1 cellular context compared by ENCODE assay signal in genomic region chr4:103019319-103020124, GRCh38.
A peak's percentile ranks its signal among the peaks of the same experiment; 100 is the strongest.
TF ChIP-seq lines count a peak whose summit lies in the region.

Gene SLC9B1, minus strand, starts transcription at chr4:103019705. Its CDS starts 27,994 bp downstream, at chr4:102991711.

TF ChIP-seq in K562, 482 proteins besides CTCF, POLR2A, EP300 and RAD21 (continued from another document and continues in another):
- TF ChIP-seq, protein P1, sequence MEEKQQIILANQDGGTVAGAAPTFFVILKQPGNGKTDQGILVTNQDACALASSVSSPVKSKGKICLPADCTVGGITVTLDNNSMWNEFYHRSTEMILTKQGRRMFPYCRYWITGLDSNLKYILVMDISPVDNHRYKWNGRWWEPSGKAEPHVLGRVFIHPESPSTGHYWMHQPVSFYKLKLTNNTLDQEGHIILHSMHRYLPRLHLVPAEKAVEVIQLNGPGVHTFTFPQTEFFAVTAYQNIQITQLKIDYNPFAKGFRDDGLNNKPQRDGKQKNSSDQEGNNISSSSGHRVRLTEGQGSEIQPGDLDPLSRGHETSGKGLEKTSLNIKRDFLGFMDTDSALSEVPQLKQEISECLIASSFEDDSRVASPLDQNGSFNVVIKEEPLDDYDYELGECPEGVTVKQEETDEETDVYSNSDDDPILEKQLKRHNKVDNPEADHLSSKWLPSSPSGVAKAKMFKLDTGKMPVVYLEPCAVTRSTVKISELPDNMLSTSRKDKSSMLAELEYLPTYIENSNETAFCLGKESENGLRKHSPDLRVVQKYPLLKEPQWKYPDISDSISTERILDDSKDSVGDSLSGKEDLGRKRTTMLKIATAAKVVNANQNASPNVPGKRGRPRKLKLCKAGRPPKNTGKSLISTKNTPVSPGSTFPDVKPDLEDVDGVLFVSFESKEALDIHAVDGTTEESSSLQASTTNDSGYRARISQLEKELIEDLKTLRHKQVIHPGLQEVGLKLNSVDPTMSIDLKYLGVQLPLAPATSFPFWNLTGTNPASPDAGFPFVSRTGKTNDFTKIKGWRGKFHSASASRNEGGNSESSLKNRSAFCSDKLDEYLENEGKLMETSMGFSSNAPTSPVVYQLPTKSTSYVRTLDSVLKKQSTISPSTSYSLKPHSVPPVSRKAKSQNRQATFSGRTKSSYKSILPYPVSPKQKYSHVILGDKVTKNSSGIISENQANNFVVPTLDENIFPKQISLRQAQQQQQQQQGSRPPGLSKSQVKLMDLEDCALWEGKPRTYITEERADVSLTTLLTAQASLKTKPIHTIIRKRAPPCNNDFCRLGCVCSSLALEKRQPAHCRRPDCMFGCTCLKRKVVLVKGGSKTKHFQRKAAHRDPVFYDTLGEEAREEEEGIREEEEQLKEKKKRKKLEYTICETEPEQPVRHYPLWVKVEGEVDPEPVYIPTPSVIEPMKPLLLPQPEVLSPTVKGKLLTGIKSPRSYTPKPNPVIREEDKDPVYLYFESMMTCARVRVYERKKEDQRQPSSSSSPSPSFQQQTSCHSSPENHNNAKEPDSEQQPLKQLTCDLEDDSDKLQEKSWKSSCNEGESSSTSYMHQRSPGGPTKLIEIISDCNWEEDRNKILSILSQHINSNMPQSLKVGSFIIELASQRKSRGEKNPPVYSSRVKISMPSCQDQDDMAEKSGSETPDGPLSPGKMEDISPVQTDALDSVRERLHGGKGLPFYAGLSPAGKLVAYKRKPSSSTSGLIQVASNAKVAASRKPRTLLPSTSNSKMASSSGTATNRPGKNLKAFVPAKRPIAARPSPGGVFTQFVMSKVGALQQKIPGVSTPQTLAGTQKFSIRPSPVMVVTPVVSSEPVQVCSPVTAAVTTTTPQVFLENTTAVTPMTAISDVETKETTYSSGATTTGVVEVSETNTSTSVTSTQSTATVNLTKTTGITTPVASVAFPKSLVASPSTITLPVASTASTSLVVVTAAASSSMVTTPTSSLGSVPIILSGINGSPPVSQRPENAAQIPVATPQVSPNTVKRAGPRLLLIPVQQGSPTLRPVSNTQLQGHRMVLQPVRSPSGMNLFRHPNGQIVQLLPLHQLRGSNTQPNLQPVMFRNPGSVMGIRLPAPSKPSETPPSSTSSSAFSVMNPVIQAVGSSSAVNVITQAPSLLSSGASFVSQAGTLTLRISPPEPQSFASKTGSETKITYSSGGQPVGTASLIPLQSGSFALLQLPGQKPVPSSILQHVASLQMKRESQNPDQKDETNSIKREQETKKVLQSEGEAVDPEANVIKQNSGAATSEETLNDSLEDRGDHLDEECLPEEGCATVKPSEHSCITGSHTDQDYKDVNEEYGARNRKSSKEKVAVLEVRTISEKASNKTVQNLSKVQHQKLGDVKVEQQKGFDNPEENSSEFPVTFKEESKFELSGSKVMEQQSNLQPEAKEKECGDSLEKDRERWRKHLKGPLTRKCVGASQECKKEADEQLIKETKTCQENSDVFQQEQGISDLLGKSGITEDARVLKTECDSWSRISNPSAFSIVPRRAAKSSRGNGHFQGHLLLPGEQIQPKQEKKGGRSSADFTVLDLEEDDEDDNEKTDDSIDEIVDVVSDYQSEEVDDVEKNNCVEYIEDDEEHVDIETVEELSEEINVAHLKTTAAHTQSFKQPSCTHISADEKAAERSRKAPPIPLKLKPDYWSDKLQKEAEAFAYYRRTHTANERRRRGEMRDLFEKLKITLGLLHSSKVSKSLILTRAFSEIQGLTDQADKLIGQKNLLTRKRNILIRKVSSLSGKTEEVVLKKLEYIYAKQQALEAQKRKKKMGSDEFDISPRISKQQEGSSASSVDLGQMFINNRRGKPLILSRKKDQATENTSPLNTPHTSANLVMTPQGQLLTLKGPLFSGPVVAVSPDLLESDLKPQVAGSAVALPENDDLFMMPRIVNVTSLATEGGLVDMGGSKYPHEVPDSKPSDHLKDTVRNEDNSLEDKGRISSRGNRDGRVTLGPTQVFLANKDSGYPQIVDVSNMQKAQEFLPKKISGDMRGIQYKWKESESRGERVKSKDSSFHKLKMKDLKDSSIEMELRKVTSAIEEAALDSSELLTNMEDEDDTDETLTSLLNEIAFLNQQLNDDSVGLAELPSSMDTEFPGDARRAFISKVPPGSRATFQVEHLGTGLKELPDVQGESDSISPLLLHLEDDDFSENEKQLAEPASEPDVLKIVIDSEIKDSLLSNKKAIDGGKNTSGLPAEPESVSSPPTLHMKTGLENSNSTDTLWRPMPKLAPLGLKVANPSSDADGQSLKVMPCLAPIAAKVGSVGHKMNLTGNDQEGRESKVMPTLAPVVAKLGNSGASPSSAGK (IDR thresholded peaks at IDR 0.05), result peak; percentile 93
- TF ChIP-seq, protein P2, sequence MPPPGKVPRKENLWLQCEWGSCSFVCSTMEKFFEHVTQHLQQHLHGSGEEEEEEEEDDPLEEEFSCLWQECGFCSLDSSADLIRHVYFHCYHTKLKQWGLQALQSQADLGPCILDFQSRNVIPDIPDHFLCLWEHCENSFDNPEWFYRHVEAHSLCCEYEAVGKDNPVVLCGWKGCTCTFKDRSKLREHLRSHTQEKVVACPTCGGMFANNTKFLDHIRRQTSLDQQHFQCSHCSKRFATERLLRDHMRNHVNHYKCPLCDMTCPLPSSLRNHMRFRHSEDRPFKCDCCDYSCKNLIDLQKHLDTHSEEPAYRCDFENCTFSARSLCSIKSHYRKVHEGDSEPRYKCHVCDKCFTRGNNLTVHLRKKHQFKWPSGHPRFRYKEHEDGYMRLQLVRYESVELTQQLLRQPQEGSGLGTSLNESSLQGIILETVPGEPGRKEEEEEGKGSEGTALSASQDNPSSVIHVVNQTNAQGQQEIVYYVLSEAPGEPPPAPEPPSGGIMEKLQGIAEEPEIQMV (tag; conservative IDR thresholded peaks at IDR 0.05; ENCODE audit: low read depth), result no peak
- TF ChIP-seq MECOM (CRISPR knock-in tag; IDR thresholded peaks at IDR 0.05) (no peak), DACH1 (IDR thresholded peaks at IDR 0.05; ENCODE audit: partially characterized antibody) (peak; percentile 61), MITF (IDR thresholded peaks at IDR 0.05) (peak; percentile 64; the same call in 1 of the 2 replicates), PPARD (CRISPR knock-in tag; IDR thresholded peaks at IDR 0.05) (no peak), ZNF282 (CRISPR knock-in tag; IDR thresholded peaks at IDR 0.05) (no peak), MTA1 (IDR thresholded peaks at IDR 0.05; ENCODE audit: borderline replicate concordance) (peak; percentile 98), KLF16 (IDR thresholded peaks at IDR 0.05) (no peak), FOXK2 (conservative IDR thresholded peaks at IDR 0.05 in 1 of 2, IDR thresholded peaks at IDR 0.05 in 1 of 2; ENCODE audit: low read depth in 2 of 2) (peak; percentile 72 to 74), RB1 (IDR thresholded peaks at IDR 0.05; ENCODE audit: low read depth) (0 out of 2 replicates have a peak, but pooled peaks have one; percentile 69), ZNF384 (IDR thresholded peaks at IDR 0.05; ENCODE audit: low read depth, low read length) (0 out of 2 replicates have a peak, but pooled peaks have one; percentile 10), ZFP1 (CRISPR knock-in tag; IDR thresholded peaks at IDR 0.05) (no peak), MYNN (IDR thresholded peaks at IDR 0.05) (no peak; the same call in 1 of the 2 replicates), MYNN (CRISPR knock-in tag; IDR thresholded peaks at IDR 0.05) (no peak), ETV1 (tag; conservative IDR thresholded peaks at IDR 0.05; ENCODE audit: low read depth) (peak; percentile 59; the same call in 1 of the 2 replicates), AFF1 (IDR thresholded peaks at IDR 0.05; ENCODE audit: low read depth in 1 of 2, partially characterized antibody in 2 of 2) (peak in 1 of 2 experiments; percentile 78), ZNF23 (CRISPR knock-in tag; IDR thresholded peaks at IDR 0.05) (no peak), KAT2B (IDR thresholded peaks at IDR 0.05; ENCODE audit: low read depth, low read length) (no peak), BCL6 (CRISPR knock-in tag; IDR thresholded peaks at IDR 0.05) (no peak), BMI1 (IDR thresholded peaks at IDR 0.05; ENCODE audit: low read length) (no peak), NFIX (CRISPR knock-in tag; IDR thresholded peaks at IDR 0.05; ENCODE audit: low read depth) (no peak), MAFG (tag; conservative IDR thresholded peaks at IDR 0.05) (no peak), GTF2A2 (tag; IDR thresholded peaks at IDR 0.05) (no peak), ZNF561 (CRISPR knock-in tag; conservative IDR thresholded peaks at IDR 0.05) (no peak), HMG20B (CRISPR knock-in tag; IDR thresholded peaks at IDR 0.05) (no peak)
- TF ChIP-seq, protein P3, sequence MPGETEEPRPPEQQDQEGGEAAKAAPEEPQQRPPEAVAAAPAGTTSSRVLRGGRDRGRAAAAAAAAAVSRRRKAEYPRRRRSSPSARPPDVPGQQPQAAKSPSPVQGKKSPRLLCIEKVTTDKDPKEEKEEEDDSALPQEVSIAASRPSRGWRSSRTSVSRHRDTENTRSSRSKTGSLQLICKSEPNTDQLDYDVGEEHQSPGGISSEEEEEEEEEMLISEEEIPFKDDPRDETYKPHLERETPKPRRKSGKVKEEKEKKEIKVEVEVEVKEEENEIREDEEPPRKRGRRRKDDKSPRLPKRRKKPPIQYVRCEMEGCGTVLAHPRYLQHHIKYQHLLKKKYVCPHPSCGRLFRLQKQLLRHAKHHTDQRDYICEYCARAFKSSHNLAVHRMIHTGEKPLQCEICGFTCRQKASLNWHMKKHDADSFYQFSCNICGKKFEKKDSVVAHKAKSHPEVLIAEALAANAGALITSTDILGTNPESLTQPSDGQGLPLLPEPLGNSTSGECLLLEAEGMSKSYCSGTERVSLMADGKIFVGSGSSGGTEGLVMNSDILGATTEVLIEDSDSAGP (CRISPR knock-in tag; IDR thresholded peaks at IDR 0.05), result no peak
- TF ChIP-seq, protein P4, sequence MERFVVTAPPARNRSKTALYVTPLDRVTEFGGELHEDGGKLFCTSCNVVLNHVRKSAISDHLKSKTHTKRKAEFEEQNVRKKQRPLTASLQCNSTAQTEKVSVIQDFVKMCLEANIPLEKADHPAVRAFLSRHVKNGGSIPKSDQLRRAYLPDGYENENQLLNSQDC (CRISPR knock-in tag; IDR thresholded peaks at IDR 0.05), result no peak
- TF ChIP-seq, protein P5, sequence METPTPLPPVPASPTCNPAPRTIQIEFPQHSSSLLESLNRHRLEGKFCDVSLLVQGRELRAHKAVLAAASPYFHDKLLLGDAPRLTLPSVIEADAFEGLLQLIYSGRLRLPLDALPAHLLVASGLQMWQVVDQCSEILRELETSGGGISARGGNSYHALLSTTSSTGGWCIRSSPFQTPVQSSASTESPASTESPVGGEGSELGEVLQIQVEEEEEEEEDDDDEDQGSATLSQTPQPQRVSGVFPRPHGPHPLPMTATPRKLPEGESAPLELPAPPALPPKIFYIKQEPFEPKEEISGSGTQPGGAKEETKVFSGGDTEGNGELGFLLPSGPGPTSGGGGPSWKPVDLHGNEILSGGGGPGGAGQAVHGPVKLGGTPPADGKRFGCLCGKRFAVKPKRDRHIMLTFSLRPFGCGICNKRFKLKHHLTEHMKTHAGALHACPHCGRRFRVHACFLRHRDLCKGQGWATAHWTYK (CRISPR knock-in tag; IDR thresholded peaks at IDR 0.05), result 0 out of 2 replicates have a peak, but pooled peaks have one; percentile 20
- TF ChIP-seq, protein P6, sequence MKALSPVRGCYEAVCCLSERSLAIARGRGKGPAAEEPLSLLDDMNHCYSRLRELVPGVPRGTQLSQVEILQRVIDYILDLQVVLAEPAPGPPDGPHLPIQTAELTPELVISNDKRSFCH (CRISPR knock-in tag; IDR thresholded peaks at IDR 0.05), result no peak
- TF ChIP-seq, protein P6 (tag; IDR thresholded peaks at IDR 0.05), result no peak; the same call in 1 of the 2 replicates
- TF ChIP-seq, protein P7, sequence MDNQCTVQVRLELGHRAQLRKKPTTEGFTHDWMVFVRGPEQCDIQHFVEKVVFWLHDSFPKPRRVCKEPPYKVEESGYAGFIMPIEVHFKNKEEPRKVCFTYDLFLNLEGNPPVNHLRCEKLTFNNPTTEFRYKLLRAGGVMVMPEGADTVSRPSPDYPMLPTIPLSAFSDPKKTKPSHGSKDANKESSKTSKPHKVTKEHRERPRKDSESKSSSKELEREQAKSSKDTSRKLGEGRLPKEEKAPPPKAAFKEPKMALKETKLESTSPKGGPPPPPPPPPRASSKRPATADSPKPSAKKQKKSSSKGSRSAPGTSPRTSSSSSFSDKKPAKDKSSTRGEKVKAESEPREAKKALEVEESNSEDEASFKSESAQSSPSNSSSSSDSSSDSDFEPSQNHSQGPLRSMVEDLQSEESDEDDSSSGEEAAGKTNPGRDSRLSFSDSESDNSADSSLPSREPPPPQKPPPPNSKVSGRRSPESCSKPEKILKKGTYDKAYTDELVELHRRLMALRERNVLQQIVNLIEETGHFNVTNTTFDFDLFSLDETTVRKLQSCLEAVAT (IDR thresholded peaks at IDR 0.05), result peak in 1 of 2 experiments; percentile 80; a peak in 2 of 4 replicates
